Comparison of ENCODE assay signal across 9 cellular contexts in genomic region chr12:57276935-57277563, GRCh38. TPM values are rescaled to one million over a fixed set of nuclear protein-coding genes. Genes with fewer than 3 reads are reported as not detected.
DNase-seq lines count a peak whose midpoint lies in the region; ATAC-seq, FAIRE-seq and TF ChIP-seq lines count a peak whose summit lies in the region.
"Had no signal": no experiment of that assay in that cellular context is flagged by ENCODE, and none has a peak within 500 bp of the region (broad histone marks: within the 10 kb centered on the region; RNA-seq: fewer than 3 reads in every experiment).

No MANE protein-coding gene starts in this region.

- H3K27ac ChIP-seq in 22Rv1: peak overlapping the region; percentile 36
- no peak overlapping the region for H3K27ac ChIP-seq in CD4-positive, alpha-beta T cell (ENCODE audit: low read depth, low read length)
- H3K27ac ChIP-seq: upper lobe of left lung had no signal

- CTCF ChIA-PET in CD4-positive, alpha-beta T cell (lab: Charles Lee): interaction anchor here (0.7 to 1.0 kb wide), 2 partner anchors 10 to 12 kb away, joined by 4 read pairs; no protein-coding TSS in a partner anchor

- FAIRE-seq in G401.6 (lab: Jason Lieb, UNC): peak; percentile 42

- H3K27me3 Mint-ChIP-seq in CD4-positive, alpha-beta T cell: no peaks in the 10 kb centered on the region

- no peak overlapping the region for H3K27ac Mint-ChIP-seq in CD4-positive, alpha-beta T cell

- no peaks in the 10 kb centered on the region for H3K9me3 ChIP-seq in CD4-positive, alpha-beta T cell (ENCODE audit: control insufficient read depth, low read length)
- H3K9me3 ChIP-seq: upper lobe of left lung had no signal

- H3K4me3 ChIP-seq in fibroblast of pulmonary artery (replicated peaks; ENCODE audit: low read depth, low read length): no peak overlapping the region
- H3K4me3 ChIP-seq: upper lobe of left lung had no signal

- H3K4me3 Mint-ChIP-seq in CD4-positive, alpha-beta T cell: no peak overlapping the region

- H3K9me3 Mint-ChIP-seq in CD4-positive, alpha-beta T cell: no peaks in the 10 kb centered on the region

- intact Hi-C loops in CD4-positive, alpha-beta T cell (cut with DNase I, micrococcal nuclease): no loop called here

- no peak for ATAC-seq in CD4-positive, alpha-beta T cell (ENCODE audit: poor library complexity)
- no peak for ATAC-seq in GM18861 (IDR thresholded peaks at IDR 0.05; ENCODE audit: unreplicated experiment)

- peaks cover 19% of the 10 kb centered on the region for H3K4me1 Mint-ChIP-seq in CD4-positive, alpha-beta T cell (ENCODE audit: low read depth)

- TF ChIP-seq CTCF in 22Rv1 (IDR thresholded peaks at IDR 0.05) (peak; percentile 86), fibroblast of pulmonary artery (IDR thresholded peaks at IDR 0.05; ENCODE audit: low read length, missing control alignments) (peak; percentile 55)
- no peak for TF ChIP-seq CTCF in CD4-positive, alpha-beta T cell (IDR thresholded peaks at IDR 0.05)

- DNase-seq in RKO (ENCODE audit: low spot score): peak; percentile 60
- peak; percentile 51 for DNase-seq in fibroblast of pulmonary artery (ENCODE audit: low read depth)
- DNase-seq in superior temporal gyrus (ENCODE audit: extremely low spot score): no peak
- DNase-seq in CD4-positive, alpha-beta T cell: no peak
- DNase-seq in NCI-H446 treated with DMSO at 0.1 percent for 48 hours (lab: John Stamatoyannopoulos, UW): no peak
- DNase-seq: upper lobe of left lung had no signal

- no peaks in the 10 kb centered on the region for H3K27me3 ChIP-seq in CD4-positive, alpha-beta T cell (ENCODE audit: control insufficient read depth, insufficient read depth, low read length)
- H3K27me3 ChIP-seq: upper lobe of left lung had no signal

- POLR2A ChIA-PET in CD4-positive, alpha-beta T cell (lab: Charles Lee): interaction anchor here (0.6 kb wide), 1 partner anchor 81 kb away, joined by 4 read pairs; no protein-coding TSS in a partner anchor

- H3K36me3 Mint-ChIP-seq in CD4-positive, alpha-beta T cell (ENCODE audit: low read depth): peaks cover 92% of the 10 kb centered on the region

RNA-seq across cellular contexts. Expression of gene STAC3, which starts 26.1 kb away (rescaled TPM):
- 1 to 10 TPM; 2.0 to 3.0 TPM for total RNA-seq in CD4-positive, alpha-beta T cell

RNA-seq across cellular contexts. Expression of gene SHMT2, which starts 47.5 kb away (rescaled TPM):
- 10 to 100 TPM; 21.3 to 22.2 TPM for total RNA-seq in CD4-positive, alpha-beta T cell

Comparison
In these comparisons a context has a peak if more than half of its experiments do, and no peak if none do; other contexts are left out.
1. DNase-seq: peak in RKO (single experiment) and fibroblast of pulmonary artery (single experiment); none in superior temporal gyrus (single experiment), CD4-positive, alpha-beta T cell (0 of 10) and NCI-H446 treated with DMSO at 0.1 percent for 48 hours (single experiment).